ENCODE assay signal across 28 cellular contexts in genomic region chr18:32566960-32567359, GRCh38.
"Had no signal": no experiment of that assay in that cellular context is flagged by ENCODE, and none has a peak within 500 bp of the region (broad histone marks: within the 10 kb centered on the region; RNA-seq: fewer than 3 reads in every experiment).

No MANE protein-coding gene starts in this region.

- H3K27me3 ChIP-seq: ascending aorta, cardiac muscle cell had no signal

- H3K9me3 ChIP-seq: ascending aorta had no signal

- H3K36me3 ChIP-seq: ascending aorta, cardiac muscle cell had no signal

- H3K4me1 ChIP-seq: ascending aorta had no signal

- H3K4me3 ChIP-seq: ascending aorta, cardiac muscle cell had no signal

- DNase-seq: activated B cell treated with CpG ODN at 0.5 μM for 24 hours; activated CD4-positive, alpha-beta memory T cell treated with anti-CD3 and anti-CD28 coated beads for 36 hours; activated CD4-positive, alpha-beta T cell treated with anti-CD3 and anti-CD28 coated beads for 4 hours; activated CD4-positive, alpha-beta T cell treated with anti-CD3 and anti-CD28 coated beads, Interleukin-2, amount 10 ng/mL, durations not matched to agents 24 days and 14 days; activated CD4-positive, alpha-beta T cell treated with anti-CD3 and anti-CD28 coated beads, Interleukin-2, amount 50 U/mL, for 1 hour; activated CD4-positive, alpha-beta T cell treated with anti-CD3 and anti-CD28 coated beads, Interleukin-2, amount 50 U/mL, for 4 hours; activated CD4-positive, CD25-positive, alpha-beta regulatory T cell treated with anti-CD3 and anti-CD28 coated beads, Interleukin-2, amount 50 U/mL, for 72 hours; activated CD8-positive, alpha-beta memory T cell treated with anti-CD3 and anti-CD28 coated beads, Interleukin-2, amount 10 ng/mL, durations not matched to agents 7 days and 5 days; activated CD8-positive, alpha-beta memory T cell treated with anti-CD3 and anti-CD28 coated beads, Interleukin-2, amount 50 U/mL, for 48 hours; activated CD8-positive, alpha-beta T cell treated with anti-CD3 and anti-CD28 coated beads for 36 hours; activated effector memory CD4-positive, alpha-beta T cell treated with Interleukin-2 at 50 U/mL for 16 hours; activated gamma-delta T cell; activated naive CD4-positive, alpha-beta T cell treated with anti-CD3 and anti-CD28 coated beads, Interleukin-2, amount 10 ng/mL, durations not matched to agents 7 days and 5 days; activated naive CD4-positive, alpha-beta T cell treated with Interleukin-2 at 50 U/mL for 16 hours; activated naive CD8-positive, alpha-beta T cell treated with anti-CD3 and anti-CD28 coated beads, Interleukin-2, amount 10 ng/mL, durations not matched to agents 7 days and 5 days; activated naive CD8-positive, alpha-beta T cell treated with anti-CD3 and anti-CD28 coated beads, Interleukin-2, amount 50 U/mL, for 24 hours; activated T-cell treated with anti-CD3 and anti-CD28 coated beads, Interleukin-2, amount 50 U/mL, for 24 hours; activated T-cell treated with anti-CD3 and anti-CD28 coated beads, Interleukin-2, amount 50 U/mL, for 48 hours; amygdala; anterior cingulate cortex; caudate nucleus; SW 1271; T-helper 1 cell; T-helper 2 cell; T-helper 9 cell had no signal

- ATAC-seq: activated CD8-positive, alpha-beta memory T cell treated with anti-CD3 and anti-CD28 coated beads, Interleukin-2, amount 10 ng/mL, durations not matched to agents 7 days and 5 days; activated CD8-positive, alpha-beta T cell treated with anti-CD3 and anti-CD28 coated beads for 36 hours; activated naive CD8-positive, alpha-beta T cell treated with anti-CD3 and anti-CD28 coated beads, Interleukin-2, amount 50 U/mL, for 24 hours had no signal

- H3K27ac ChIP-seq: ascending aorta, cardiac muscle cell, VCaP had no signal
